8 cellular contexts compared by ENCODE assay signal in genomic region chr4:147617173-147617840, GRCh38.
DNase-seq lines count a peak whose midpoint lies in the region; ATAC-seq lines count a peak whose summit lies in the region.

Gene TMEM184C (plus strand): TSS chr4:147617397. CDS start chr4:147617957, 560 bp downstream.

- H3K9me3 ChIP-seq in BLaER1 treated with 17β-estradiol and CSF1 and Interleukin-3, amounts not matched to agents 10 nM and 100 nM (replicated peaks in 1 of 11) = no peaks in the 10 kb centered on the region

- peaks cover 27 to 50% (median 37%) of the 10 kb centered on the region in 10 experiments for H3K4me1 ChIP-seq in BLaER1 treated with 17β-estradiol and CSF1 and Interleukin-3, amounts not matched to agents 10 nM and 100 nM

- H4K20me1 ChIP-seq in BLaER1 treated with 17β-estradiol and CSF1 and Interleukin-3, amounts not matched to agents 10 nM and 100 nM = peaks cover 8 to 37% (median 22%) of the 10 kb centered on the region in 11 experiments; a peak in 13 of 22 replicates

- H3K27ac ChIP-seq in BLaER1 treated with 17β-estradiol and CSF1 and Interleukin-3, amounts not matched to agents 10 nM and 100 nM = peak within 1 kb of the TSS; percentile 73 to 87 (median 82)

- peak within 1 kb of the TSS; percentile 77 to 96 (median 85) for H3K4me3 ChIP-seq in BLaER1 treated with 17β-estradiol and CSF1 and Interleukin-3, amounts not matched to agents 10 nM and 100 nM

- peak within 1 kb of the TSS; percentile 82 to 96 (median 93) for H3K4me2 ChIP-seq in BLaER1 treated with 17β-estradiol and CSF1 and Interleukin-3, amounts not matched to agents 10 nM and 100 nM

- peak; percentile 99 for ATAC-seq in GM19351 (IDR thresholded peaks at IDR 0.05; ENCODE audit: unreplicated experiment)
- ATAC-seq in HG03521 (IDR thresholded peaks at IDR 0.05; ENCODE audit: unreplicated experiment) = peak; percentile 99

- peaks cover 14 to 33% (median 26%) of the 10 kb centered on the region in 11 experiments; a peak in 21 of 22 replicates for H3K36me3 ChIP-seq in BLaER1 treated with 17β-estradiol and CSF1 and Interleukin-3, amounts not matched to agents 10 nM and 100 nM

- peak within 1 kb of the TSS; percentile 76 to 90 (median 84) for H3K9ac ChIP-seq in BLaER1 treated with 17β-estradiol and CSF1 and Interleukin-3, amounts not matched to agents 10 nM and 100 nM

- DNase-seq in NCI-H748 (lab: John Stamatoyannopoulos, UW; ENCODE audit: unreplicated experiment) = peak; percentile 94
- DNase-seq in activated CD4-positive, alpha-beta T cell treated with anti-CD3 and anti-CD28 coated beads, Interleukin-2, amount 50 U/mL, for 1 hour = peak; percentile 99
- peak; percentile 94 for DNase-seq in dedifferentiated amniotic fluid mesenchymal stem cell (ENCODE audit: extremely low spot score)
- peak; percentile 99 for DNase-seq in left kidney (ENCODE audit: low read depth, low spot score)
- DNase-seq in stimulated activated CD4-positive, alpha-beta T cell treated with anti-CD3 and anti-CD28 coated beads, Interleukin-2, amount 100 ng/mL, for 24 hours = peak; percentile 99

- H3K27me3 ChIP-seq in BLaER1 treated with 17β-estradiol and CSF1 and Interleukin-3, amounts not matched to agents 10 nM and 100 nM = no peaks in the 10 kb centered on the region

Comparison
In these comparisons a context has a peak if more than half of its experiments do, and no peak if none do; other contexts are left out.
1. Peak in every context shown above with its lines: DNase-seq, ATAC-seq, H3K4me3 ChIP-seq and H3K27ac ChIP-seq.